ENCODE assay signal across 20 cellular contexts in genomic region chr7:131600578-131600977, GRCh38. TPM values are rescaled to one million over a fixed set of nuclear protein-coding genes. Genes with fewer than 3 reads are reported as not detected.
DNase-seq lines count a peak whose midpoint lies in the region; ATAC-seq and TF ChIP-seq lines count a peak whose summit lies in the region.
"Had no signal": no experiment of that assay in that cellular context is flagged by ENCODE, and none has a peak within 500 bp of the region (broad histone marks: within the 10 kb centered on the region; RNA-seq: fewer than 3 reads in every experiment).

No MANE protein-coding gene starts in this region.

- H3K36me3 ChIP-seq in SJSA1 (no peaks in the 10 kb centered on the region), endodermal cell (ENCODE audit: control insufficient read depth, insufficient read depth, low read length) (no peaks in the 10 kb centered on the region), neural progenitor cell (no peaks in the 10 kb centered on the region)
- H3K36me3 ChIP-seq: heart right ventricle, upper lobe of right lung had no signal

- no peaks in the 10 kb centered on the region for H3K27me3 ChIP-seq in SJSA1 (replicated peaks)
- no peaks in the 10 kb centered on the region for H3K27me3 ChIP-seq in endodermal cell (ENCODE audit: control insufficient read depth, insufficient read depth, low read length, poor library complexity, severe bottlenecking)
- no peaks in the 10 kb centered on the region for H3K27me3 ChIP-seq in neural progenitor cell
- H3K27me3 ChIP-seq: heart right ventricle, upper lobe of right lung had no signal

- H3K4me1 Mint-ChIP-seq in endodermal cell (peaks cover 51% of the 10 kb centered on the region), neural progenitor cell (peaks cover 55% of the 10 kb centered on the region), glutamatergic neuron (ENCODE audit: low read depth, unreplicated experiment) (peaks cover 4% of the 10 kb centered on the region), natural killer cell (peaks cover 4 to 5% of the 10 kb centered on the region in 2 donors)
- H3K4me1 Mint-ChIP-seq: CD4-positive, CD25-positive, alpha-beta regulatory T cell; stimulated activated naive B cell treated with anti-CD40 and anti-IgM and Interleukin-4, amounts not matched to agents 10 μg/mL and 1 μg/mL and 100 μg/mL, for 72 hours had no signal

- H3K9me3 ChIP-seq in SJSA1 (replicated peaks) (no peaks in the 10 kb centered on the region), endodermal cell (ENCODE audit: control insufficient read depth, low read length) (no peaks in the 10 kb centered on the region), neural progenitor cell (ENCODE audit: low read depth) (no peaks in the 10 kb centered on the region)
- H3K9me3 ChIP-seq: heart right ventricle, upper lobe of right lung had no signal

- H3F3A ChIP-seq in neural progenitor cell (ENCODE audit: low read depth): peaks cover 44% of the 10 kb centered on the region

- no peak overlapping the region for H3K4me3 ChIP-seq in SJSA1
- no peak overlapping the region for H3K4me3 ChIP-seq in endodermal cell (ENCODE audit: low read length)
- H3K4me3 ChIP-seq in neural progenitor cell: no peak overlapping the region
- H3K4me3 ChIP-seq: heart right ventricle, upper lobe of right lung had no signal

- H3K4me1 ChIP-seq in SJSA1 (replicated peaks) (peaks cover 67% of the 10 kb centered on the region), endodermal cell (ENCODE audit: control insufficient read depth, insufficient read depth, low read length) (peaks cover 20% of the 10 kb centered on the region), neural progenitor cell (peaks cover 59% of the 10 kb centered on the region)
- H3K4me1 ChIP-seq: upper lobe of right lung had no signal

- peak overlapping the region; percentile 51 for H3K4me2 ChIP-seq in neural progenitor cell

- H3K4me3 Mint-ChIP-seq in endodermal cell (no peak overlapping the region), neural progenitor cell (peak overlapping the region; percentile 41), glutamatergic neuron (ENCODE audit: unreplicated experiment) (no peak overlapping the region), natural killer cell (no peak overlapping the region)
- H3K4me3 Mint-ChIP-seq: CD4-positive, CD25-positive, alpha-beta regulatory T cell; stimulated activated naive B cell treated with anti-CD40 and anti-IgM and Interleukin-4, amounts not matched to agents 10 μg/mL and 1 μg/mL and 100 μg/mL, for 72 hours had no signal

- peak overlapping the region; percentile 80 for H2AFZ ChIP-seq in neural progenitor cell (replicated peaks)

- H3K27ac ChIP-seq in SJSA1: peak overlapping the region; percentile 81
- peak overlapping the region; percentile 78 for H3K27ac ChIP-seq in endodermal cell (ENCODE audit: low read depth, low read length)
- H3K27ac ChIP-seq in neural progenitor cell: peak overlapping the region; percentile 48
- H3K27ac ChIP-seq: upper lobe of right lung had no signal

- TF ChIP-seq CTCF in endodermal cell (conservative IDR thresholded peaks at IDR 0.05) (no peak), neural progenitor cell (IDR thresholded peaks at IDR 0.05) (no peak), glutamatergic neuron (IDR thresholded peaks at IDR 0.05; ENCODE audit: partially characterized antibody, unreplicated experiment) (no peak), natural killer cell (IDR thresholded peaks at IDR 0.05) (no peak)

- no peaks in the 10 kb centered on the region for H3K36me3 Mint-ChIP-seq in endodermal cell (ENCODE audit: low read depth)
- H3K36me3 Mint-ChIP-seq in neural progenitor cell: no peaks in the 10 kb centered on the region
- H3K36me3 Mint-ChIP-seq in glutamatergic neuron (ENCODE audit: unreplicated experiment): no peaks in the 10 kb centered on the region
- no peaks in the 10 kb centered on the region for H3K36me3 Mint-ChIP-seq in natural killer cell
- H3K36me3 Mint-ChIP-seq: CD4-positive, CD25-positive, alpha-beta regulatory T cell; stimulated activated naive B cell treated with anti-CD40 and anti-IgM and Interleukin-4, amounts not matched to agents 10 μg/mL and 1 μg/mL and 100 μg/mL, for 72 hours had no signal

- intact Hi-C loops in natural killer cell (cut with micrococcal nuclease): no loop called here

- H3K27me3 Mint-ChIP-seq in endodermal cell (ENCODE audit: insufficient read depth): no peaks in the 10 kb centered on the region
- no peaks in the 10 kb centered on the region for H3K27me3 Mint-ChIP-seq in neural progenitor cell (ENCODE audit: insufficient read depth, low read depth)
- peaks cover 5% of the 10 kb centered on the region for H3K27me3 Mint-ChIP-seq in glutamatergic neuron (ENCODE audit: unreplicated experiment)
- peaks cover 29 to 36% of the 10 kb centered on the region in 2 donors for H3K27me3 Mint-ChIP-seq in natural killer cell (ENCODE audit: low read depth in 2 of 2)

- H3K79me2 ChIP-seq in neural progenitor cell (ENCODE audit: low read depth): no peaks in the 10 kb centered on the region

- H3K27ac Mint-ChIP-seq in endodermal cell: peak overlapping the region; percentile 77
- peak overlapping the region; percentile 94 for H3K27ac Mint-ChIP-seq in neural progenitor cell
- H3K27ac Mint-ChIP-seq in glutamatergic neuron (ENCODE audit: unreplicated experiment): no peak overlapping the region
- no peak overlapping the region for H3K27ac Mint-ChIP-seq in natural killer cell
- H3K27ac Mint-ChIP-seq: activated T-helper 2 cell treated with anti-CD3 and anti-CD28 coated beads, Interferon-gamma antibody, Interleukin-2, Interleukin-4, amounts not matched to agents 10 μg/mL and 5 μg/mL and 100 μg/mL, durations not matched to agents 14 hours and 24 hours and 36 hours; CD4-positive, CD25-positive, alpha-beta regulatory T cell; stimulated activated naive B cell treated with anti-CD40 and anti-IgM and Interleukin-4, amounts not matched to agents 10 μg/mL and 1 μg/mL and 100 μg/mL, for 72 hours had no signal

- no peak for ATAC-seq in GM19328 (IDR thresholded peaks at IDR 0.05; ENCODE audit: unreplicated experiment)
- ATAC-seq in natural killer cell: no peak
- ATAC-seq: activated CD4-positive, CD25-positive, alpha-beta regulatory T cell treated with anti-CD3 and anti-CD28 coated beads, Interleukin-2, amount 50 U/mL, for 24 hours; stimulated activated naive B cell treated with anti-CD40 and anti-IgM and Interleukin-4, amounts not matched to agents 10 μg/mL and 1 μg/mL and 100 μg/mL, for 72 hours; upper lobe of right lung had no signal

- WGBS in endodermal cell (ENCODE audit: insufficient coverage in 1 of 2, insufficient read length in 1 of 2), 2 experiments: 51 to 77% methylated on average over 2 to 4 of the region's 4 CpGs

- H3K9me3 Mint-ChIP-seq in endodermal cell (no peaks in the 10 kb centered on the region), neural progenitor cell (no peaks in the 10 kb centered on the region), glutamatergic neuron (ENCODE audit: unreplicated experiment) (peaks cover 3% of the 10 kb centered on the region), natural killer cell (no peaks in the 10 kb centered on the region)
- H3K9me3 Mint-ChIP-seq: activated T-helper 2 cell treated with anti-CD3 and anti-CD28 coated beads, Interferon-gamma antibody, Interleukin-2, Interleukin-4, amounts not matched to agents 10 μg/mL and 5 μg/mL and 100 μg/mL, durations not matched to agents 14 hours and 24 hours and 36 hours; CD4-positive, CD25-positive, alpha-beta regulatory T cell; stimulated activated naive B cell treated with anti-CD40 and anti-IgM and Interleukin-4, amounts not matched to agents 10 μg/mL and 1 μg/mL and 100 μg/mL, for 72 hours had no signal

- DNase-seq in GM03348 (ENCODE audit: low spot score) (peak; percentile 45), SJSA1 (ENCODE audit: low read depth in 1 of 2, low spot score in 2 of 2) (peak; percentile 67 to 73), endodermal cell (peak; percentile 53), neural progenitor cell (ENCODE audit: low spot score) (peak; percentile 76), occipital lobe (lab: John Stamatoyannopoulos, UW) (no peak), glutamatergic neuron (no peak), natural killer cell (no peak)
- DNase-seq: CD4-positive, CD25-positive, alpha-beta regulatory T cell; cortex of kidney; heart right ventricle; kidney; NCI-H187; posterior cingulate gyrus; SIG-M5; stimulated activated naive B cell treated with anti-CD40 and anti-IgM and Interleukin-4, amounts not matched to agents 10 μg/mL and 1 μg/mL and 100 μg/mL, for 72 hours; T-helper 2 cell; upper lobe of right lung had no signal

- H3K9ac ChIP-seq in endodermal cell (ENCODE audit: extremely low read depth, low read length, poor library complexity, severe bottlenecking): no peak overlapping the region
- H3K9ac ChIP-seq in neural progenitor cell: no peak overlapping the region

- H4K20me1 ChIP-seq in neural progenitor cell (ENCODE audit: low read depth): no peaks in the 10 kb centered on the region

RNA-seq across cellular contexts. Expression of gene PODXL, which starts 44.1 kb away (rescaled TPM):
- total RNA-seq in SJSA1 (2014; rRNA removed; shearing (Covaris generic)): 5.1 and 5.5 TPM in 2 replicates
- total RNA-seq in endodermal cell (100 to 1,000 TPM; 523 to 701 TPM), neural progenitor cell (ENCODE audit: low replicate concordance) (37.7 and 38.4 TPM in 2 replicates), occipital lobe (11.1 TPM), glutamatergic neuron (ENCODE audit: unreplicated experiment) (12.3 TPM), natural killer cell (1 to 10 TPM in 1 of 3 donors, under 1 TPM in 2; 0.35 to 1.4 (median 0.88) TPM)
- 279 TPM for polyA plus RNA-seq in endodermal cell (2013, experiment 1 of 2)
- 257 TPM for polyA plus RNA-seq in endodermal cell (2013, experiment 2 of 2)

Comparison
In these comparisons a context has a peak if more than half of its experiments do, and no peak if none do; other contexts are left out.
1. DNase-seq: peak in GM03348 (single experiment), SJSA1 (2 of 2), endodermal cell (single experiment) and neural progenitor cell (single experiment); none in occipital lobe (single experiment), glutamatergic neuron (single experiment) and natural killer cell (single experiment).
2. H3K27ac Mint-ChIP-seq: peak in endodermal cell (single experiment) and neural progenitor cell (single experiment); none in glutamatergic neuron (single experiment) and natural killer cell (0 of 2).
3. RNA of gene PODXL, which starts 44.1 kb away (total RNA-seq): 523 to 701 TPM in endodermal cell; 37.7 to 38.4 TPM in neural progenitor cell, 12.3 TPM in glutamatergic neuron (single experiment), 11.1 TPM in occipital lobe (single experiment), 5.1 to 5.5 TPM in SJSA1 and 0.35 to 1.4 TPM in natural killer cell; every median in the first group is over 10 times any median in the second.
4. Peak in every context shown above with its lines, with median percentiles within 50 percentile points of each other: H3K27ac ChIP-seq.